ENCODE assay signal across 8 cellular contexts in the genomic region with DNA sequence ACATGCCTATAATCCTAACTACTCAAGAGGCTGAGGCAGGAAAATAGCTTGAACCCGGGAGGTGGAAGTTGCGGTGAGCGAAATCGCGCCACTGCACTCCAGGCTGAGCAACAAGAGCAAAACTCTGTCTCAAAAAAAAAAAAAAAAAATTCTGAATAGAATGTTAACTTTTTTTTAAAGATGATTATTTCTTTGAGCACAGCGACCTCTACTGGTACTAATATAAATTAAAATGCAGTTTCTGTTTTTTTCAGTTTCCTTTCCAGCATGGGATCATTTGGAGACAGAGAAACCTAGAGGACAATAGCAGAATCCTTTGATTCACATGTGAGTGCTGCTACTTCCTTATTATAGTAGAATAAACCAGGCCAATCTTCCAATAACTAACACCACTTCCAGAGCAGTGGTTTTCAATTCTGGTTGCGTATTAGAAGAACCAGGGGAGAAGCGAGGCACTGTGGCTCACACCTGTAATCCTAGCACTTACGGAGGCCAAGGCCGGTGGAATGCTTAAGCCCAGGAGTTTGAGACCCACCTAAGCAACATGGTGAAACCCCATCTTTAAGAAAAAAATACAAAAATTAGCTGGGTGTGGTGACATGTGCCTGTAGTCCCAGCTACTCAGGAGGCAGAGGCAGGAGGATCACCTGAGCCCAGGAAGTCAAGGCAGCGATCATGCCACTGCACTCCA. TPM values are rescaled to one million over a fixed set of nuclear protein-coding genes. Genes with fewer than 3 reads are reported as not detected.
DNase-seq lines count a peak whose midpoint lies in the region; ATAC-seq and TF ChIP-seq lines count a peak whose summit lies in the region.

No MANE protein-coding gene starts in this region.

- no peak overlapping the region for H2AFZ ChIP-seq in GM23338
- no peak overlapping the region for H2AFZ ChIP-seq in PC-9

- H3K79me2 ChIP-seq in GM23338 (replicated peaks; ENCODE audit: insufficient read depth) (peaks cover 32% of the 10 kb centered on the region), PC-9 (ENCODE audit: low read depth) (peaks cover 21% of the 10 kb centered on the region)

- H3K4me1 Mint-ChIP-seq in GM23338 (peaks cover 21% of the 10 kb centered on the region), chondrocyte (ENCODE audit: low read depth) (peaks cover 16% of the 10 kb centered on the region)

- H3K4me3 ChIP-seq in GM23338 (no peak overlapping the region), PC-9 (no peak overlapping the region), aorta (ENCODE audit: low read length in 2 of 2) (no peak overlapping the region)

- H3K9me3 Mint-ChIP-seq in GM23338 = peaks cover 10% of the 10 kb centered on the region; the same call in 2 of the 3 replicates
- peaks cover 3% of the 10 kb centered on the region for H3K9me3 Mint-ChIP-seq in chondrocyte (ENCODE audit: low read depth)

- peaks cover 16% of the 10 kb centered on the region for H3K4me1 ChIP-seq in GM23338 (ENCODE audit: insufficient read depth)
- no peaks in the 10 kb centered on the region for H3K4me1 ChIP-seq in PC-9 (replicated peaks; ENCODE audit: insufficient read depth)
- H3K4me1 ChIP-seq in aorta (ENCODE audit: control insufficient read depth in 1 of 2, insufficient read depth in 2 of 2, low read length in 2 of 2) = no peaks in the 10 kb centered on the region

- BruUV-seq in PC-9 (replicated peaks; lab: Mats Ljungman, UMichigan) = no TSS peak

- no peak overlapping the region for H3K4me3 Mint-ChIP-seq in GM23338
- no peak overlapping the region for H3K4me3 Mint-ChIP-seq in chondrocyte (ENCODE audit: unreplicated experiment)

- no peaks in the 10 kb centered on the region for H3K9me3 ChIP-seq in PC-9 (ENCODE audit: insufficient read depth, low read depth)
- no peaks in the 10 kb centered on the region for H3K9me3 ChIP-seq in aorta (ENCODE audit: control insufficient read depth, low read length)

- no peak overlapping the region for H3K4me2 ChIP-seq in GM23338
- H3K4me2 ChIP-seq in PC-9 = no peak overlapping the region

- H3K27me3 Mint-ChIP-seq in GM23338 (ENCODE audit: insufficient read depth, low read depth, poor library complexity) = peaks cover 15% of the 10 kb centered on the region
- H3K27me3 Mint-ChIP-seq in chondrocyte (ENCODE audit: low read depth) = no peaks in the 10 kb centered on the region

- ATAC-seq in GM23338 = peak; percentile 32
- peak; percentile 67 for ATAC-seq in aorta (ENCODE audit: low FRiP score)
- no peak for ATAC-seq in GM18517 (IDR thresholded peaks at IDR 0.05; ENCODE audit: unreplicated experiment)

- H4K20me1 ChIP-seq in GM23338 (replicated peaks; ENCODE audit: insufficient read depth) (peaks cover 33% of the 10 kb centered on the region), PC-9 (ENCODE audit: insufficient read depth) (peaks cover 55% of the 10 kb centered on the region)

- H3K27ac Mint-ChIP-seq in GM23338 = peak overlapping the region; percentile 62
- peak overlapping the region; percentile 54 for H3K27ac Mint-ChIP-seq in chondrocyte (ENCODE audit: unreplicated experiment)

- POLR2A ChIA-PET in PC-9 (lab: Charles Lee; ENCODE audit: unreplicated experiment) = no interaction called here

- H3F3A ChIP-seq in GM23338 (replicated peaks; ENCODE audit: low read depth) (peaks cover 39% of the 10 kb centered on the region), PC-9 (ENCODE audit: insufficient read depth, low read depth) (peaks cover 60% of the 10 kb centered on the region)

- H3K9me2 ChIP-seq in GM23338 (ENCODE audit: insufficient read depth) = no peaks in the 10 kb centered on the region
- no peaks in the 10 kb centered on the region for H3K9me2 ChIP-seq in PC-9 (ENCODE audit: insufficient read depth)

- H3K27me3 ChIP-seq in GM23338 (ENCODE audit: insufficient read depth) (no peaks in the 10 kb centered on the region), PC-9 (ENCODE audit: insufficient read depth, low read depth) (no peaks in the 10 kb centered on the region), aorta (ENCODE audit: control insufficient read depth in 1 of 2, insufficient read depth in 2 of 2, low read length in 1 of 2) (no peaks in the 10 kb centered on the region)

- H3K27ac ChIP-seq in GM23338 (ENCODE audit: low read depth) = peak overlapping the region; percentile 73
- H3K27ac ChIP-seq in PC-9 = 0 out of 2 replicates have a peak overlapping the region, but pooled peaks have one; percentile 2
- no peak overlapping the region for H3K27ac ChIP-seq in aorta (ENCODE audit: low read depth in 1 of 2, low read length in 2 of 2)

- TF ChIP-seq CTCF in GM23338 (conservative IDR thresholded peaks at IDR 0.05; ENCODE audit: low read depth in 2 of 2) = peak; percentile 45 to 78
- TF ChIP-seq CTCF in PC-9 (conservative IDR thresholded peaks at IDR 0.05) = peak; percentile 85
- peak; percentile 87 for TF ChIP-seq CTCF in chondrocyte (IDR thresholded peaks at IDR 0.05)

- peaks cover 85% of the 10 kb centered on the region for H3K36me3 Mint-ChIP-seq in GM23338 (ENCODE audit: low read depth)
- H3K36me3 Mint-ChIP-seq in chondrocyte (ENCODE audit: low read depth) = peaks cover 20% of the 10 kb centered on the region

- WGBS in aorta, 2 donors = 46 to 52% methylated on average over 11 of the region's 11 CpGs

- intact Hi-C loops in PC-9 (cut with micrococcal nuclease; ENCODE audit: unreplicated experiment) (loop anchor here (5.0 kb wide), 3 partner anchors 159 to 759 kb away; no protein-coding TSS in a partner anchor), aorta (cut with DNase I) (loop anchor here (5.0 kb wide), 3 partner anchors 159 to 414 kb away; no protein-coding TSS in a partner anchor)

- H3K36me3 ChIP-seq in GM23338 (ENCODE audit: insufficient read depth) (peaks cover 38% of the 10 kb centered on the region), PC-9 (ENCODE audit: low read depth) (peaks cover 27% of the 10 kb centered on the region), aorta (ENCODE audit: control insufficient read depth in 1 of 2, insufficient read depth in 2 of 2, low read length in 1 of 2) (peaks cover 3 to 5% of the 10 kb centered on the region in 2 donors)

- DNase-seq in AG20443 (ENCODE audit: low spot score) = peak; percentile 47
- peak; percentile 76 for DNase-seq in GM23338 (ENCODE audit: low spot score)
- DNase-seq in PC-9 = peak in 1 of 2 experiments; percentile 76
- DNase-seq in chondrocyte (ENCODE audit: low spot score) = no peak
- DNase-seq in lung microvascular endothelial cell (ENCODE audit: low read depth in 2 of 2) = peak; percentile 52 to 69
- DNase-seq in aorta = peak; percentile 72 to 77
- DNase-seq in COR-L47 (lab: John Stamatoyannopoulos, UW) = no peak

- CTCF ChIA-PET in PC-9 (lab: Charles Lee) = interaction anchor here (0.7 kb wide), 1 partner anchor 1670 kb away, joined by 3 read pairs; no protein-coding TSS in a partner anchor

RNA-seq across cellular contexts. Expression of gene SRSF7, which starts 10.2 kb away (rescaled TPM):
- 251 and 274 TPM in 2 replicates for total RNA-seq in GM23338 (2014; rRNA removed; shearing (Covaris generic))
- 534 and 572 TPM in 2 replicates for polyA plus RNA-seq in GM23338 (2016; fragmentation: Nextera tagmentation; extraction: Ambion mirVana)
- 110 and 111 TPM in 2 replicates for total RNA-seq in PC-9 (2021)
- total RNA-seq in chondrocyte = 63.6 to 87.0 TPM (median 67.5 TPM) in 3 replicates
- total RNA-seq in lung microvascular endothelial cell = 73.0 and 90.3 TPM in 2 replicates
- 100 to 1,000 TPM; 117 to 125 TPM for total RNA-seq in aorta
- 100 to 1,000 TPM in 1 of 2 donors, 10 to 100 TPM in 1; 69.2 to 101 TPM for polyA plus RNA-seq in aorta

RNA-seq across cellular contexts. Expression of gene GEMIN6, which starts 37.0 kb away (rescaled TPM):
- 11.8 and 12.5 TPM in 2 replicates for total RNA-seq in GM23338 (2014; rRNA removed; shearing (Covaris generic))
- polyA plus RNA-seq in GM23338 (2016; fragmentation: Nextera tagmentation; extraction: Ambion mirVana) (38.6 and 43.5 TPM in 2 replicates), aorta (1 to 10 TPM; 3.5 to 7.5 TPM)
- total RNA-seq in PC-9 (2021) (15.9 and 19.1 TPM in 2 replicates), chondrocyte (9.8 to 12.6 TPM (median 12.0 TPM) in 3 replicates), lung microvascular endothelial cell (6.1 and 11.5 TPM in 2 replicates), aorta (1 to 10 TPM; 6.0 to 8.0 TPM)

Comparison
In these comparisons a context has a peak if more than half of its experiments do, and no peak if none do; other contexts are left out.
1. DNase-seq: peak in AG20443 (single experiment), GM23338 (single experiment), lung microvascular endothelial cell (2 of 2) and aorta (2 of 2); none in chondrocyte (single experiment) and COR-L47 (single experiment).
2. H3K27ac ChIP-seq: peak in GM23338 (single experiment) and PC-9 (single experiment); none in aorta (0 of 2).
3. Peak in every context shown above with its lines, with median percentiles within 50 percentile points of each other: CTCF ChIP-seq.